Comparison of ENCODE assay signal across 13 cellular contexts in genomic region chr11:33695051-33695566, GRCh38. TPM values are rescaled to one million over a fixed set of nuclear protein-coding genes. Genes with fewer than 3 reads are reported as not detected.
A peak's percentile ranks its signal among the peaks of the same experiment; 100 is the strongest.
DNase-seq lines count a peak whose midpoint lies in the region; ATAC-seq, FAIRE-seq and TF ChIP-seq lines count a peak whose summit lies in the region.
"Had no signal": no experiment of that assay in that cellular context is flagged by ENCODE, and none has a peak within 500 bp of the region (broad histone marks: within the 10 kb centered on the region; RNA-seq: fewer than 3 reads in every experiment).

No MANE protein-coding gene starts in this region.

- H3K4me1 ChIP-seq in HUES64 (ENCODE audit: insufficient read depth, low read length) (peaks cover 36% of the 10 kb centered on the region), body of pancreas (peaks cover 89% of the 10 kb centered on the region), kidney (ENCODE audit: control insufficient read depth in 1 of 2, insufficient read depth in 1 of 2, low read depth in 1 of 2, low read length in 2 of 2) (peaks cover 40 to 49% of the 10 kb centered on the region in 2 donors), mucosa of descending colon (ENCODE audit: low read depth) (peaks cover 25% of the 10 kb centered on the region)

- 93% methylated on average over 4 of the region's 4 CpGs for WGBS in HUES64
- WGBS in body of pancreas, 2 donors = 14 to 15% methylated on average over 4 of the region's 4 CpGs

- DNase-seq in body of pancreas (peak; percentile 77 to 90 (median 84)), kidney (peak; percentile 93), sciatic nerve (ENCODE audit: low spot score) (peak; percentile 52), MV-4-11 (lab: John Stamatoyannopoulos, UW) (no peak), nephron progenitor cell (no peak), GDM1 (lab: John Stamatoyannopoulos, UW) (no peak), mucosa of descending colon (no peak)
- DNase-seq: CD4-positive, CD25-positive, alpha-beta regulatory T cell; small intestine had no signal

- intact Hi-C loops in body of pancreas (cut with DNase I) (no loop called here), kidney (cut with DNase I) (no loop called here), sciatic nerve (cut with DNase I) (no loop called here), mucosa of descending colon (cut with DNase I, micrococcal nuclease) (no loop called here)

- no peak overlapping the region for H3K4me3 Mint-ChIP-seq in nephron progenitor cell

- H3K4me1 Mint-ChIP-seq in nephron progenitor cell = peaks cover 32% of the 10 kb centered on the region

- FAIRE-seq in kidney (lab: Jason Lieb, UNC) = no peak
- FAIRE-seq: small intestine had no signal

- no peaks in the 10 kb centered on the region for H3K9me3 ChIP-seq in HUES64 (ENCODE audit: insufficient read depth, low read depth, low read length)
- no peaks in the 10 kb centered on the region for H3K9me3 ChIP-seq in body of pancreas
- H3K9me3 ChIP-seq in kidney (ENCODE audit: control insufficient read depth in 1 of 2, low read length in 2 of 2) = no peaks in the 10 kb centered on the region
- H3K9me3 ChIP-seq in mucosa of descending colon = no peaks in the 10 kb centered on the region

- no peak for TF ChIP-seq CTCF in body of pancreas (IDR thresholded peaks at IDR 0.05)
- no peak for TF ChIP-seq CTCF in kidney (IDR thresholded peaks at IDR 0.05; ENCODE audit: borderline replicate concordance, extremely low read depth, insufficient read depth)
- no peak for TF ChIP-seq CTCF in nephron progenitor cell (IDR thresholded peaks at IDR 0.05)
- no peak for TF ChIP-seq CTCF in mucosa of descending colon (IDR thresholded peaks at IDR 0.05)

- peaks cover 20% of the 10 kb centered on the region for H3K27me3 Mint-ChIP-seq in nephron progenitor cell (ENCODE audit: low read depth, poor library complexity)

- H3K36me3 ChIP-seq in HUES64 (ENCODE audit: insufficient read depth, low read length) = no peaks in the 10 kb centered on the region
- no peaks in the 10 kb centered on the region for H3K36me3 ChIP-seq in body of pancreas (replicated peaks in 1 of 2; ENCODE audit: insufficient read depth in 1 of 2, low read depth in 2 of 2)
- no peaks in the 10 kb centered on the region for H3K36me3 ChIP-seq in kidney (ENCODE audit: control insufficient read depth in 1 of 2, insufficient read depth in 2 of 2, low read length in 2 of 2)
- H3K36me3 ChIP-seq in mucosa of descending colon (ENCODE audit: low read depth) = no peaks in the 10 kb centered on the region

- H3K9ac ChIP-seq in HUES64 (ENCODE audit: low read depth, low read length) (0 out of 2 replicates have a peak overlapping the region, but pooled peaks have one; percentile 19), kidney (ENCODE audit: low read length in 2 of 2) (peak overlapping the region in 1 of 2 donors; percentile 54)

- no peak overlapping the region for H3K4me3 ChIP-seq in HUES64 (ENCODE audit: low read length)
- no peak overlapping the region for H3K4me3 ChIP-seq in body of pancreas
- H3K4me3 ChIP-seq in kidney (ENCODE audit: low read length in 2 of 2) = peak overlapping the region; percentile 47
- no peak overlapping the region for H3K4me3 ChIP-seq in mucosa of descending colon

- H3K27me3 ChIP-seq in HUES64 (ENCODE audit: insufficient read depth, low read length) = peaks cover 11% of the 10 kb centered on the region
- H3K27me3 ChIP-seq in body of pancreas = no peaks in the 10 kb centered on the region

- ATAC-seq in body of pancreas (peak; percentile 62), sciatic nerve (no peak), mucosa of descending colon (no peak)
- ATAC-seq: activated naive CD4-positive, alpha-beta T cell treated with anti-CD3 and anti-CD28 coated beads, Interleukin-2, amount 50 U/mL, for 72 hours had no signal

- H3K27ac ChIP-seq in HUES64 (ENCODE audit: low read depth, low read length) = no peak overlapping the region
- H3K27ac ChIP-seq in body of pancreas = peak overlapping the region; percentile 81 to 88 (median 84)
- H3K27ac ChIP-seq in kidney (ENCODE audit: low read depth in 2 of 2, low read length in 2 of 2) = peak overlapping the region; percentile 73 to 92

- TF ChIP-seq POLR2A in body of pancreas (IDR thresholded peaks at IDR 0.05) = peak in 2 of 3 donors; percentile 66 to 72

- no peaks in the 10 kb centered on the region for H3K36me3 Mint-ChIP-seq in nephron progenitor cell (ENCODE audit: low read depth)
- H3K36me3 Mint-ChIP-seq: activated naive CD4-positive, alpha-beta T cell treated with anti-CD3 and anti-CD28 coated beads, Interleukin-2, amount 50 U/mL, for 72 hours; CD4-positive, CD25-positive, alpha-beta regulatory T cell had no signal

- no peaks in the 10 kb centered on the region for H3K9me3 Mint-ChIP-seq in nephron progenitor cell
- H3K9me3 Mint-ChIP-seq: activated naive CD4-positive, alpha-beta T cell treated with anti-CD3 and anti-CD28 coated beads, Interleukin-2, amount 50 U/mL, for 72 hours; CD4-positive, CD25-positive, alpha-beta regulatory T cell had no signal

- no peak overlapping the region for H3K27ac Mint-ChIP-seq in nephron progenitor cell
- H3K27ac Mint-ChIP-seq: activated naive CD4-positive, alpha-beta T cell treated with anti-CD3 and anti-CD28 coated beads, Interleukin-2, amount 50 U/mL, for 72 hours; CD4-positive, CD25-positive, alpha-beta regulatory T cell had no signal

RNA-seq across cellular contexts. Expression of gene C11orf91, which starts 5.5 kb away (rescaled TPM):
- polyA plus RNA-seq in HUES64 (2013, experiment 1 of 2) = not detected
- not detected for polyA plus RNA-seq in HUES64 (2013, experiment 2 of 2)
- not detected for total RNA-seq in body of pancreas
- not detected for total RNA-seq in kidney
- not detected for polyA plus RNA-seq in kidney (ENCODE audit: insufficient read depth, low read depth, low replicate concordance)
- total RNA-seq in sciatic nerve = not detected
- under 1 TPM; 0.51 to 0.70 (median 0.58) TPM for total RNA-seq in mucosa of descending colon
- total RNA-seq: activated naive CD4-positive, alpha-beta T cell treated with anti-CD3 and anti-CD28 coated beads, Interleukin-2, amount 50 U/mL, for 72 hours; CD4-positive, CD25-positive, alpha-beta regulatory T cell; mononuclear cell; temporal lobe had no signal
- polyA plus RNA-seq: CD4-positive, CD25-positive, alpha-beta regulatory T cell; small intestine had no signal

RNA-seq across cellular contexts. Expression of gene CD59, which starts 41.1 kb away (rescaled TPM):
- 47.2 TPM for polyA plus RNA-seq in HUES64 (2013, experiment 1 of 2)
- 54.4 TPM for polyA plus RNA-seq in HUES64 (2013, experiment 2 of 2)
- total RNA-seq in body of pancreas = 100 to 1,000 TPM in 1 of 2 donors, 10 to 100 TPM in 1; 68.2 to 194 TPM
- 1,010 TPM for total RNA-seq in kidney
- polyA plus RNA-seq in kidney (ENCODE audit: insufficient read depth, low read depth, low replicate concordance) = 559 TPM
- 679 TPM for total RNA-seq in sciatic nerve
- total RNA-seq in mucosa of descending colon = 100 to 1,000 TPM; 317 to 382 (median 381) TPM

Comparison
In these comparisons a context has a peak if more than half of its experiments do, and no peak if none do; other contexts are left out.
1. H3K4me3 ChIP-seq: peak in kidney (2 of 2); none in HUES64 (single experiment), body of pancreas (0 of 2) and mucosa of descending colon (single experiment).
2. DNase-seq: peak in body of pancreas (4 of 4), kidney (single experiment) and sciatic nerve (single experiment); none in MV-4-11 (single experiment), nephron progenitor cell (single experiment), GDM1 (single experiment) and mucosa of descending colon (0 of 3).